ENCODE assay signal across 1 cellular context in genomic region chr17:81549031-81549557, GRCh38.
TF ChIP-seq lines count a peak whose summit lies in the region.

No MANE protein-coding gene starts in this region.

TF ChIP-seq in IMR-90, 13 proteins besides CTCF, POLR2A, EP300 and RAD21:
- TF ChIP-seq SMC3 (IDR thresholded peaks at IDR 0.05; ENCODE audit: low read depth, low read length) (no peak), CEBPB (IDR thresholded peaks at IDR 0.05; ENCODE audit: low read depth, low read length) (no peak)
